In genomic region chr1:242147096-242147976, GRCh38 we compare ENCODE assay signal across 10 cellular contexts.
A peak's percentile ranks its signal among the peaks of the same experiment; 100 is the strongest.
DNase-seq lines count a peak whose midpoint lies in the region; ATAC-seq, FAIRE-seq and TF ChIP-seq lines count a peak whose summit lies in the region.
"Had no signal": no experiment of that assay in that cellular context is flagged by ENCODE, and none has a peak within 500 bp of the region (broad histone marks: within the 10 kb centered on the region; RNA-seq: fewer than 3 reads in every experiment).

No MANE protein-coding gene starts in this region.

- no peaks in the 10 kb centered on the region for H3K4me1 ChIP-seq in right cardiac atrium (ENCODE audit: control insufficient read depth, insufficient read depth, low read length)
- H3K4me1 ChIP-seq: prostate gland had no signal

- no peaks in the 10 kb centered on the region for H3K27me3 ChIP-seq in right cardiac atrium (ENCODE audit: control insufficient read depth, insufficient read depth)

- no peak overlapping the region for H3K4me3 ChIP-seq in right cardiac atrium (ENCODE audit: low read length)
- H3K4me3 ChIP-seq: prostate gland had no signal

- H3K9me3 ChIP-seq in right cardiac atrium (ENCODE audit: control insufficient read depth, low read length): no peaks in the 10 kb centered on the region
- H3K9me3 ChIP-seq: prostate gland had no signal

- peak; percentile 46 for ATAC-seq in GM18508 (IDR thresholded peaks at IDR 0.05; ENCODE audit: insufficient read depth, unreplicated experiment)
- peak; percentile 64 for ATAC-seq in HG02938 (IDR thresholded peaks at IDR 0.05; ENCODE audit: unreplicated experiment)
- no peak for ATAC-seq in right cardiac atrium

- DNase-seq in SIG-M5 (lab: John Stamatoyannopoulos, UW): peak; percentile 43
- DNase-seq in kidney glomerular epithelial cell (lab: John Stamatoyannopoulos, UW): peak; percentile 64
- no peak for DNase-seq in GM12891 (ENCODE audit: insufficient read length, low spot score)
- DNase-seq in SHP77 (lab: John Stamatoyannopoulos, UW): no peak
- no peak for DNase-seq in right cardiac atrium
- no peak for DNase-seq in C1 segment of cervical spinal cord (lab: John Stamatoyannopoulos, UW)

- H3K27ac ChIP-seq in right cardiac atrium (ENCODE audit: low read length): no peak overlapping the region
- H3K27ac ChIP-seq: prostate gland had no signal

- intact Hi-C loops in right cardiac atrium (cut with DNase I): no loop called here

- TF ChIP-seq POLR2A in GM12891 (IDR thresholded peaks at IDR 0.05; ENCODE audit: low read depth, low read length): no peak

- FAIRE-seq in GM12891 (lab: Jason Lieb, UNC): no peak
- FAIRE-seq: endometrium had no signal

- 17% methylated on average over 4 of the region's 4 CpGs for WGBS in right cardiac atrium

TF ChIP-seq in GM12891, 5 proteins besides CTCF, POLR2A, EP300 and RAD21:
- TF ChIP-seq PAX5 (IDR thresholded peaks at IDR 0.05; ENCODE audit: insufficient read depth, low read length, severe bottlenecking): no peak
- no peak for TF ChIP-seq TAF1 (IDR thresholded peaks at IDR 0.05; ENCODE audit: low read depth, low read length)
- no peak for TF ChIP-seq POLR2AphosphoS5 (IDR thresholded peaks at IDR 0.05; ENCODE audit: low read depth, low read length)
- no peak for TF ChIP-seq POU2F2 (IDR thresholded peaks at IDR 0.05; ENCODE audit: low read depth, low read length)
- TF ChIP-seq SPI1 (IDR thresholded peaks at IDR 0.05; ENCODE audit: low read depth, low read length): no peak
TF ChIP-seq in GM12891: peak in this region for 0.

Comparison
In these comparisons a context has a peak if more than half of its experiments do, and no peak if none do; other contexts are left out.
1. ATAC-seq: peak in GM18508 (single experiment) and HG02938 (single experiment); none in right cardiac atrium (0 of 2).
2. DNase-seq: peak in SIG-M5 (single experiment) and kidney glomerular epithelial cell (single experiment); none in GM12891 (single experiment), SHP77 (0 of 2), right cardiac atrium (0 of 3) and C1 segment of cervical spinal cord (0 of 14).